8 cellular contexts compared by ENCODE assay signal in the genomic region with DNA sequence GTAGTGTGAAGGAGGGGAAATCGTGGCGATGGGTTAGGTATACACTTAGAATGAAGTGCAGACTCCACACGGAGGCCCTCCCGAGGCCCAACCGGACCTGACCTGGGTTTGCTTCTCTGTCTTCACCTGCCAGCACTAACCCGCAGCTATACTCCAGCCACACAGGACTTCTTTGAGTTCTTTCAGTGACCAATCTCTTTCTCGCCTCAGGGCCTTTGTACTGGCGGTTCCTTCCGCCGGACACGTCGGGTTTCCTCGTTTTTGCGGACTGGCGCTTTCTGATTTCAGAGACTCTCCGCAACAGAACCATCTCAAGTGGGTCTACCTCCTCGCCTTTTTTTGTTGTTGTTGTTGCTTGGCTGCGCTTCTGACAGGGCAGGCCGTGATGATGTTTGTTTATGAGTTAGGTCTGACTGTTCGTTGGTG. TPM values are rescaled to one million over a fixed set of nuclear protein-coding genes. Genes with fewer than 3 reads are reported as not detected.
DNase-seq lines count a peak whose midpoint lies in the region; ATAC-seq, FAIRE-seq and TF ChIP-seq lines count a peak whose summit lies in the region.

A gene with protein sequence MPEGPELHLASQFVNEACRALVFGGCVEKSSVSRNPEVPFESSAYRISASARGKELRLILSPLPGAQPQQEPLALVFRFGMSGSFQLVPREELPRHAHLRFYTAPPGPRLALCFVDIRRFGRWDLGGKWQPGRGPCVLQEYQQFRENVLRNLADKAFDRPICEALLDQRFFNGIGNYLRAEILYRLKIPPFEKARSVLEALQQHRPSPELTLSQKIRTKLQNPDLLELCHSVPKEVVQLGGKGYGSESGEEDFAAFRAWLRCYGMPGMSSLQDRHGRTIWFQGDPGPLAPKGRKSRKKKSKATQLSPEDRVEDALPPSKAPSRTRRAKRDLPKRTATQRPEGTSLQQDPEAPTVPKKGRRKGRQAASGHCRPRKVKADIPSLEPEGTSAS (plus strand): TSS at position 244 of the 426 bp plus-strand sequence. CDS start 1,867 bp downstream, outside the sequence.

- peaks cover 0 to 18% of the 10 kb centered on the region in 2 experiments for H3K9me3 ChIP-seq in CD4-positive, CD25-positive, alpha-beta regulatory T cell (ENCODE audit: control insufficient read depth in 2 of 2, low read length in 2 of 2)
- H3K9me3 ChIP-seq in aorta (ENCODE audit: control insufficient read depth, low read length): no peaks in the 10 kb centered on the region

- no peaks in the 10 kb centered on the region for H3K36me3 ChIP-seq in CD4-positive, CD25-positive, alpha-beta regulatory T cell (ENCODE audit: control insufficient read depth, insufficient read depth, low read length)
- H3K36me3 ChIP-seq in aorta (ENCODE audit: control insufficient read depth in 1 of 2, insufficient read depth in 2 of 2, low read length in 1 of 2): no peaks in the 10 kb centered on the region

- no peak for DNase-seq in CD4-positive, CD25-positive, alpha-beta regulatory T cell
- DNase-seq in NCI-H128 (lab: John Stamatoyannopoulos, UW; ENCODE audit: unreplicated experiment): peak; percentile 3
- peak; percentile 6 to 35 for DNase-seq in dermis microvascular lymphatic vessel endothelial cell (ENCODE audit: low read depth in 2 of 2)
- DNase-seq in mucosa of gallbladder (ENCODE audit: low spot score): no peak
- DNase-seq in aorta: no peak
- DNase-seq in D721Med (ENCODE audit: insufficient read length, low spot score): no peak

- H3K9me3 Mint-ChIP-seq in CD4-positive, CD25-positive, alpha-beta regulatory T cell: peaks cover 0 to 11% (median 5%) of the 10 kb centered on the region in 7 donors

- peaks cover 32% of the 10 kb centered on the region for H3K4me1 ChIP-seq in CD4-positive, CD25-positive, alpha-beta regulatory T cell (ENCODE audit: control insufficient read depth, insufficient read depth, low read length, poor library complexity, severe bottlenecking)
- no peaks in the 10 kb centered on the region for H3K4me1 ChIP-seq in aorta (ENCODE audit: control insufficient read depth in 1 of 2, insufficient read depth in 2 of 2, low read length in 2 of 2)

- ATAC-seq in CD4-positive, CD25-positive, alpha-beta regulatory T cell (ENCODE audit: low read depth in 2 of 2): no peak
- no peak for ATAC-seq in aorta (ENCODE audit: low FRiP score)
- ATAC-seq in HG02973 (IDR thresholded peaks at IDR 0.05; ENCODE audit: unreplicated experiment): no peak
- no peak for ATAC-seq in HG03045 (IDR thresholded peaks at IDR 0.05; ENCODE audit: unreplicated experiment)

- H3K27ac Mint-ChIP-seq in CD4-positive, CD25-positive, alpha-beta regulatory T cell: peak within 1 kb of the TSS; percentile 73 to 95 (median 94)

- no peak for FAIRE-seq in D721Med (lab: Jason Lieb, UNC)

- peak within 1 kb of the TSS; percentile 83 to 94 (median 88) for H3K4me3 Mint-ChIP-seq in CD4-positive, CD25-positive, alpha-beta regulatory T cell

- intact Hi-C loops in aorta (cut with DNase I): no loop called here

- peaks cover 12 to 49% (median 19%) of the 10 kb centered on the region in 4 donors for H3K4me1 Mint-ChIP-seq in CD4-positive, CD25-positive, alpha-beta regulatory T cell

- peak within 1 kb of the TSS; percentile 60 for H3K27ac ChIP-seq in CD4-positive, CD25-positive, alpha-beta regulatory T cell (ENCODE audit: insufficient read depth, low read length, poor library complexity, severe bottlenecking)
- H3K27ac ChIP-seq in aorta (ENCODE audit: low read depth in 1 of 2, low read length in 2 of 2): peak within 1 kb of the TSS in 1 of 2 donors; percentile 20

- H3K27me3 ChIP-seq in CD4-positive, CD25-positive, alpha-beta regulatory T cell (ENCODE audit: control insufficient read depth, insufficient read depth, low read length): no peaks in the 10 kb centered on the region
- H3K27me3 ChIP-seq in aorta (ENCODE audit: control insufficient read depth in 1 of 2, insufficient read depth in 2 of 2, low read length in 1 of 2): no peaks in the 10 kb centered on the region

- H3K27me3 Mint-ChIP-seq in CD4-positive, CD25-positive, alpha-beta regulatory T cell: peaks cover 28% of the 10 kb centered on the region

- no peak for TF ChIP-seq CTCF in D721Med (IDR thresholded peaks at IDR 0.05; ENCODE audit: insufficient read depth, missing control alignments)

- peak within 1 kb of the TSS; percentile 73 for H3K4me3 ChIP-seq in CD4-positive, CD25-positive, alpha-beta regulatory T cell (ENCODE audit: low read depth, low read length)
- peak within 1 kb of the TSS; percentile 67 to 71 for H3K4me3 ChIP-seq in aorta (ENCODE audit: low read length in 2 of 2)

- WGBS in aorta, 2 donors: 39% methylated on average over 20 of the region's 20 CpGs

- no peaks in the 10 kb centered on the region for H3K36me3 Mint-ChIP-seq in CD4-positive, CD25-positive, alpha-beta regulatory T cell

RNA-seq across cellular contexts. Expression of the gene that starts here (rescaled TPM):
- 23.7 TPM for total RNA-seq in CD4-positive, CD25-positive, alpha-beta regulatory T cell
- 1 to 10 TPM; 1.1 to 3.4 (median 1.4) TPM for polyA plus RNA-seq in CD4-positive, CD25-positive, alpha-beta regulatory T cell
- total RNA-seq in dermis microvascular lymphatic vessel endothelial cell (8.0 and 22.5 TPM in 2 replicates), mucosa of gallbladder (67.7 TPM), aorta (10 to 100 TPM; 15.4 to 45.5 TPM)
- 10 to 100 TPM in 1 of 2 donors, 1 to 10 TPM in 1; 7.9 to 80.4 TPM for polyA plus RNA-seq in aorta

Comparison
In these comparisons a context has a peak if more than half of its experiments do, and no peak if none do; other contexts are left out.
1. DNase-seq: peak in NCI-H128 (single experiment) and dermis microvascular lymphatic vessel endothelial cell (2 of 2); none in CD4-positive, CD25-positive, alpha-beta regulatory T cell (0 of 3), mucosa of gallbladder (single experiment), aorta (0 of 2) and D721Med (single experiment).